17 cellular contexts compared by ENCODE assay signal in the genomic region with DNA sequence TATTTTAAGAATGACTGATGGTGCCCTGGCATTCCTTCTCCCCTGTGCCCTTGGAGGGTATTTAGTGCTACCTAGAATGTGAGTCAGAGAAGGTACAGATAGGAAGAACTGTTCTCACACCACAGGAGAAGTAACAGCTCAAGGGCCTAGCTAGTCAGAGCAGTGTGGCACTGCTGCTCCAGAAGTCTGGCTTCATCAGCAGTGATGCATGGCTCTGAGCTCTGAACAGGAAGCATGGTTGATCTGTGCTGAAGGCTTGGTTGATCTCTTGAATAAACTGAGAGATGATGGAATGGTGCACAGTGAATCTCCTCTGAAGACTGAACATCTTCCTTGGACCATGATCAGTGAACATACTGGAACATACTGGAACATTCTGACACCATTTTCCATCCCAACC.
"Had no signal": no experiment of that assay in that cellular context is flagged by ENCODE, and none has a peak within 500 bp of the region (broad histone marks: within the 10 kb centered on the region; RNA-seq: fewer than 3 reads in every experiment).

No MANE protein-coding gene starts in this region.

- H3K27ac ChIP-seq: dorsolateral prefrontal cortex, prostate gland, right lobe of liver, upper lobe of left lung had no signal

- ATAC-seq: activated T-cell treated with anti-CD3 and anti-CD28 coated beads, Interleukin-2, amount 50 U/mL, for 72 hours; esophagus mucosa; natural killer cell treated with Interleukin-12 subunit alpha and Interleukin-12 subunit beta and Interleukin-15 and Interleukin-18, amount 100 ng/mL, for 72 hours had no signal

- H3K27ac Mint-ChIP-seq: activated naive CD8-positive, alpha-beta T cell treated with anti-CD3 and anti-CD28 coated beads for 36 hours; activated T-cell treated with anti-CD3 and anti-CD28 coated beads, Interleukin-2, amount 50 U/mL, for 72 hours; immature natural killer cell; natural killer cell treated with Interleukin-12 subunit alpha and Interleukin-12 subunit beta and Interleukin-15 and Interleukin-18, amount 100 ng/mL, for 72 hours; T-helper 2 cell treated with Interferon-gamma antibody and Interleukin-4, amounts not matched to agents 5 μg/mL and 100 μg/mL, for 36 hours had no signal

- DNase-seq: activated CD4-positive, alpha-beta T cell treated with anti-CD3 and anti-CD28 coated beads, Interleukin-2, amount 50 U/mL, for 4 hours; activated gamma-delta T cell treated with Interleukin-2 at 50 U/mL for 16 hours; activated naive CD8-positive, alpha-beta T cell treated with anti-CD3 and anti-CD28 coated beads for 36 hours; activated T-cell treated with anti-CD3 and anti-CD28 coated beads, Interleukin-2, amount 50 U/mL, for 72 hours; anterior cingulate cortex; dorsolateral prefrontal cortex; glutamatergic neuron; immature natural killer cell; mammary epithelial cell; nucleus accumbens; right lobe of liver; stimulated activated naive CD4-positive, alpha-beta T cell treated with Interleukin-2 at 50 U/mL for 16 hours; upper lobe of left lung had no signal

- H3K4me1 ChIP-seq: prostate gland had no signal

- H3K4me1 Mint-ChIP-seq: activated naive CD8-positive, alpha-beta T cell treated with anti-CD3 and anti-CD28 coated beads for 36 hours; immature natural killer cell had no signal

- H3K27me3 ChIP-seq: dorsolateral prefrontal cortex, right lobe of liver, upper lobe of left lung had no signal

- H3K4me3 ChIP-seq: dorsolateral prefrontal cortex, prostate gland, right lobe of liver, upper lobe of left lung had no signal

- H3K9me3 Mint-ChIP-seq: activated naive CD8-positive, alpha-beta T cell treated with anti-CD3 and anti-CD28 coated beads for 36 hours; activated T-cell treated with anti-CD3 and anti-CD28 coated beads, Interleukin-2, amount 50 U/mL, for 72 hours; T-helper 2 cell treated with Interferon-gamma antibody and Interleukin-4, amounts not matched to agents 5 μg/mL and 100 μg/mL, for 36 hours had no signal

- H3K27me3 Mint-ChIP-seq: natural killer cell treated with Interleukin-12 subunit alpha and Interleukin-12 subunit beta and Interleukin-15 and Interleukin-18, amount 100 ng/mL, for 72 hours had no signal

- H3K36me3 Mint-ChIP-seq: activated naive CD8-positive, alpha-beta T cell treated with anti-CD3 and anti-CD28 coated beads for 36 hours; immature natural killer cell; natural killer cell treated with Interleukin-12 subunit alpha and Interleukin-12 subunit beta and Interleukin-15 and Interleukin-18, amount 100 ng/mL, for 72 hours had no signal

- H3K9me3 ChIP-seq: prostate gland, right lobe of liver, upper lobe of left lung had no signal

- H3K4me3 Mint-ChIP-seq: activated naive CD8-positive, alpha-beta T cell treated with anti-CD3 and anti-CD28 coated beads for 36 hours; activated T-cell treated with anti-CD3 and anti-CD28 coated beads, Interleukin-2, amount 50 U/mL, for 72 hours; immature natural killer cell; natural killer cell treated with Interleukin-12 subunit alpha and Interleukin-12 subunit beta and Interleukin-15 and Interleukin-18, amount 100 ng/mL, for 72 hours; T-helper 2 cell treated with Interferon-gamma antibody and Interleukin-4, amounts not matched to agents 5 μg/mL and 100 μg/mL, for 36 hours had no signal

- H3K36me3 ChIP-seq: prostate gland, right lobe of liver, upper lobe of left lung had no signal
